In the genomic region with DNA sequence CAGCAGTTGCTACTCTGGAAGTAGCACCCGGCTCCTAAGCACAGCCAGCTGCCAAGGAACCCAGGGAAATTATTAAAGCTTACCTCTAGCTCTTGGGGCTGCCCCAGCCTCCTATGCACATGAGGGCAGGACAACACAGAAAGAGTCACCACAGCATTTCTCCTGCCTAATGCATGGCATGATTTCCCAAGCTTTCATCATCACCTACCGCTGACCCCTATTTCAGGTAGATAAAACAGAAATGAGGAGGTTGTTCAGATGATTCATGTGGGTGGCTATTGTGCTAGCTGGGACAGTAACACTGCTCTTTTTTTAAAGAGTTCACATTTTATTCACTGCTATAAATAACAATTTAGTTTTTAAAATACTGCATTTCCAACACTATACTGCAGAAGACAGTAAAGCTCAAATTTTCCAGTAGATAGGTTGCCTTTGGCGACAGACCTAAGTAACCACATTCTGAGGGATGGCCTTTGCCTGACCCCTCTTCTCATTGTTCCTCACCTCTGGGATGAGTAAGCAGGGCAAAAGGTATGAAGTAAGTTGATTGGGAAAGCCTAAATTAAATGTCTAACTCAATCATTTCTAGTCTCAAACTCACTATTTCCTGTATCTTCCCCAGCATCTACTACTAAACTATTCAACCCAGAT, we compare ENCODE assay signal across 17 cellular contexts.
DNase-seq lines count a peak whose midpoint lies in the region; ATAC-seq and TF ChIP-seq lines count a peak whose summit lies in the region.
"Had no signal": no experiment of that assay in that cellular context is flagged by ENCODE, and none has a peak within 500 bp of the region (broad histone marks: within the 10 kb centered on the region; RNA-seq: fewer than 3 reads in every experiment).

No MANE protein-coding gene starts in this region.

- H3K27me3 Mint-ChIP-seq in stimulated activated naive CD8-positive, alpha-beta T cell treated with anti-CD3 and anti-CD28 coated beads, Interleukin-15, amount 100 ng/mL, for 72 hours = no peaks in the 10 kb centered on the region
- H3K27me3 Mint-ChIP-seq: dendritic cell treated with granulocyte-macrophage colony-stimulating factor and Interleukin-4, amounts not matched to agents 40 ng/mL and 50 ng/mL, for 4 days; naive thymus-derived CD4-positive, alpha-beta T cell had no signal

- peaks cover 42% of the 10 kb centered on the region for H3K4me1 Mint-ChIP-seq in stimulated activated naive CD8-positive, alpha-beta T cell treated with anti-CD3 and anti-CD28 coated beads, Interleukin-15, amount 100 ng/mL, for 72 hours

- no peak overlapping the region for H3K27ac ChIP-seq in RWPE1
- H3K27ac ChIP-seq: adrenal gland, BLaER1 had no signal

- peak; percentile 39 for DNase-seq in stimulated activated CD4-positive, alpha-beta T cell treated with anti-CD3 and anti-CD28 coated beads, Interleukin-1b, Interleukin-23, amount 100 ng/mL, for 48 hours
- DNase-seq in stimulated activated CD4-positive, alpha-beta T cell treated with anti-CD3 and anti-CD28 coated beads, Interleukin-2, amount 100 ng/mL, for 24 hours = no peak
- DNase-seq in RWPE1 (ENCODE audit: low spot score) (peak; percentile 50), epithelial cell of esophagus (ENCODE audit: low read depth) (peak; percentile 56), foreskin melanocyte (no peak), NCI-H2196 (lab: John Stamatoyannopoulos, UW; ENCODE audit: unreplicated experiment) (no peak)
- DNase-seq in stimulated activated naive CD8-positive, alpha-beta T cell treated with anti-CD3 and anti-CD28 coated beads, Interleukin-15, amount 100 ng/mL, for 72 hours = peak in 1 of 2 donors; percentile 20
- DNase-seq: activated CD4-positive, alpha-beta T cell treated with anti-CD3 and anti-CD28 coated beads for 1 hour; adrenal gland; left colon; MM.1S; naive thymus-derived CD4-positive, alpha-beta T cell; NCI-H2171; retina had no signal

- CTCF ChIA-PET in RWPE1 (lab: Yijun Ruan, JAX) = interaction anchor here (0.6 kb wide), 1 partner anchor 83 kb away, joined by 4 read pairs; no protein-coding TSS in a partner anchor

- peak overlapping the region; percentile 24 to 42 for H3K4me3 Mint-ChIP-seq in stimulated activated naive CD8-positive, alpha-beta T cell treated with anti-CD3 and anti-CD28 coated beads, Interleukin-15, amount 100 ng/mL, for 72 hours
- H3K4me3 Mint-ChIP-seq: dendritic cell treated with granulocyte-macrophage colony-stimulating factor and Interleukin-4, amounts not matched to agents 40 ng/mL and 50 ng/mL, for 4 days had no signal

- peak overlapping the region; percentile 27 to 90 for H3K27ac Mint-ChIP-seq in stimulated activated naive CD8-positive, alpha-beta T cell treated with anti-CD3 and anti-CD28 coated beads, Interleukin-15, amount 100 ng/mL, for 72 hours
- H3K27ac Mint-ChIP-seq: dendritic cell treated with granulocyte-macrophage colony-stimulating factor and Interleukin-4, amounts not matched to agents 40 ng/mL and 50 ng/mL, for 4 days had no signal

- no peak overlapping the region for H3K4me3 ChIP-seq in epithelial cell of esophagus (ENCODE audit: low read length)
- H3K4me3 ChIP-seq: adrenal gland, BLaER1 had no signal

- TF ChIP-seq CTCF in RWPE1 (conservative IDR thresholded peaks at IDR 0.05; ENCODE audit: low read depth) = no peak
- no peak for TF ChIP-seq CTCF in epithelial cell of esophagus (IDR thresholded peaks at IDR 0.05; ENCODE audit: insufficient read depth, low read depth, low read length, missing control alignments)

- H3K9me3 Mint-ChIP-seq in stimulated activated naive CD8-positive, alpha-beta T cell treated with anti-CD3 and anti-CD28 coated beads, Interleukin-15, amount 100 ng/mL, for 72 hours = peaks cover 0 to 11% of the 10 kb centered on the region in 2 donors

- POLR2A ChIA-PET in RWPE1 (lab: Yijun Ruan, JAX; ENCODE audit: low non-redundant PET) = no interaction called here

- ATAC-seq in stimulated activated naive CD8-positive, alpha-beta T cell treated with anti-CD3 and anti-CD28 coated beads, Interleukin-15, amount 100 ng/mL, for 72 hours = peak; percentile 78
- ATAC-seq in GM18511 (IDR thresholded peaks at IDR 0.05; ENCODE audit: unreplicated experiment) = no peak
- ATAC-seq: left colon; naive thymus-derived CD4-positive, alpha-beta T cell had no signal

Comparison
In these comparisons a context has a peak if more than half of its experiments do, and no peak if none do; other contexts are left out.
1. DNase-seq: peak in stimulated activated CD4-positive, alpha-beta T cell treated with anti-CD3 and anti-CD28 coated beads, Interleukin-1b, Interleukin-23, amount 100 ng/mL, for 48 hours (single experiment), RWPE1 (single experiment) and epithelial cell of esophagus (single experiment); none in stimulated activated CD4-positive, alpha-beta T cell treated with anti-CD3 and anti-CD28 coated beads, Interleukin-2, amount 100 ng/mL, for 24 hours (0 of 2), foreskin melanocyte (single experiment) and NCI-H2196 (single experiment).